19 cellular contexts compared by ENCODE assay signal in genomic region chr17:16814439-16814838, GRCh38.
A peak's percentile ranks its signal among the peaks of the same experiment; 100 is the strongest.
DNase-seq lines count a peak whose midpoint lies in the region; TF ChIP-seq lines count a peak whose summit lies in the region.
"Had no signal": no experiment of that assay in that cellular context is flagged by ENCODE, and none has a peak within 500 bp of the region (broad histone marks: within the 10 kb centered on the region; RNA-seq: fewer than 3 reads in every experiment).

No MANE protein-coding gene starts in this region.

- no peaks in the 10 kb centered on the region for H3K4me1 Mint-ChIP-seq in osteocyte (ENCODE audit: unreplicated experiment)
- H3K4me1 Mint-ChIP-seq in CD4-positive, alpha-beta memory T cell: no peaks in the 10 kb centered on the region
- H3K4me1 Mint-ChIP-seq: B cell had no signal

- H3K9me3 ChIP-seq in CD4-positive, alpha-beta memory T cell (ENCODE audit: control insufficient read depth in 1 of 2, low read length in 2 of 2): no peaks in the 10 kb centered on the region
- H3K9me3 ChIP-seq: SJSA1 had no signal

- CTCF ChIA-PET in CD4-positive, alpha-beta memory T cell (lab: Charles Lee; ENCODE audit: partially characterized antibody): no interaction called here

- no peak overlapping the region for H3K27ac ChIP-seq in CD4-positive, alpha-beta memory T cell (ENCODE audit: low read depth, low read length)
- H3K27ac ChIP-seq: SJSA1 had no signal

- H3K27me3 Mint-ChIP-seq in osteocyte (ENCODE audit: unreplicated experiment): peaks cover 6% of the 10 kb centered on the region
- H3K27me3 Mint-ChIP-seq in CD4-positive, alpha-beta memory T cell: peaks cover 13 to 33% of the 10 kb centered on the region in 2 donors

- no peaks in the 10 kb centered on the region for H3K36me3 Mint-ChIP-seq in osteocyte (ENCODE audit: unreplicated experiment)
- no peaks in the 10 kb centered on the region for H3K36me3 Mint-ChIP-seq in CD4-positive, alpha-beta memory T cell
- H3K36me3 Mint-ChIP-seq: CD8-positive, alpha-beta T cell had no signal

- no peaks in the 10 kb centered on the region for H3K36me3 ChIP-seq in CD4-positive, alpha-beta memory T cell (ENCODE audit: insufficient read depth, low read length)
- H3K36me3 ChIP-seq: SJSA1 had no signal

- H3K4me3 ChIP-seq in CD4-positive, alpha-beta memory T cell (ENCODE audit: low read length in 2 of 2): no peak overlapping the region
- H3K4me3 ChIP-seq: SJSA1 had no signal

- DNase-seq in NCI-H82 (lab: John Stamatoyannopoulos, UW) (peak; percentile 19), NCI-H82 treated with DMSO at 0.1 percent for 48 hours (lab: John Stamatoyannopoulos, UW; ENCODE audit: unreplicated experiment) (no peak), GM03348 (ENCODE audit: low spot score) (peak; percentile 6), dedifferentiated amniotic fluid mesenchymal stem cell (ENCODE audit: extremely low spot score) (peak; percentile 12), osteocyte (ENCODE audit: extremely low spot score, unreplicated experiment) (peak; percentile 82), RPMI8226 (no peak), NCI-H2196 treated with DMSO at 0.1 percent for 48 hours (lab: John Stamatoyannopoulos, UW; ENCODE audit: unreplicated experiment) (no peak)
- DNase-seq in CD4-positive, alpha-beta memory T cell: no peak
- DNase-seq: 8988T; Calu3; CD8-positive, alpha-beta T cell; DMS79; H7; KG1; NCI-H2029; NCI-H2171; NCI-H774 had no signal

- no peaks in the 10 kb centered on the region for H3K27me3 ChIP-seq in CD4-positive, alpha-beta memory T cell (ENCODE audit: insufficient read depth, low read length)
- H3K27me3 ChIP-seq: SJSA1 had no signal

- POLR2A ChIA-PET in CD4-positive, alpha-beta memory T cell (lab: Charles Lee; ENCODE audit: partially characterized antibody): no interaction called here

- no peak overlapping the region for H3K27ac Mint-ChIP-seq in osteocyte (ENCODE audit: unreplicated experiment)
- no peak overlapping the region for H3K27ac Mint-ChIP-seq in CD4-positive, alpha-beta memory T cell
- H3K27ac Mint-ChIP-seq: B cell; CD8-positive, alpha-beta T cell had no signal

- no peaks in the 10 kb centered on the region for H3K4me1 ChIP-seq in CD4-positive, alpha-beta memory T cell (ENCODE audit: insufficient read depth, low read length)
- H3K4me1 ChIP-seq: SJSA1 had no signal

- no peak overlapping the region for H3K4me3 Mint-ChIP-seq in osteocyte (ENCODE audit: unreplicated experiment)
- no peak overlapping the region for H3K4me3 Mint-ChIP-seq in CD4-positive, alpha-beta memory T cell
- H3K4me3 Mint-ChIP-seq: B cell; CD8-positive, alpha-beta T cell had no signal

- TF ChIP-seq CTCF in osteocyte (IDR thresholded peaks at IDR 0.05): no peak

- H3K9me3 Mint-ChIP-seq in osteocyte (ENCODE audit: unreplicated experiment): no peaks in the 10 kb centered on the region
- peaks cover 0 to 3% (median 0%) of the 10 kb centered on the region in 8 donors for H3K9me3 Mint-ChIP-seq in CD4-positive, alpha-beta memory T cell
- H3K9me3 Mint-ChIP-seq: CD8-positive, alpha-beta T cell had no signal

- intact Hi-C loops in CD4-positive, alpha-beta memory T cell (cut with micrococcal nuclease): no loop called here

Comparison
In these comparisons a context has a peak if more than half of its experiments do, and no peak if none do; other contexts are left out.
1. DNase-seq: peak in NCI-H82 (single experiment), GM03348 (single experiment), dedifferentiated amniotic fluid mesenchymal stem cell (single experiment) and osteocyte (single experiment); none in NCI-H82 treated with DMSO at 0.1 percent for 48 hours (single experiment), CD4-positive, alpha-beta memory T cell (0 of 5), RPMI8226 (single experiment) and NCI-H2196 treated with DMSO at 0.1 percent for 48 hours (single experiment).